Comparison of ENCODE assay signal across 16 cellular contexts in genomic region chr9:68983008-68983411, GRCh38. TPM values are rescaled to one million over a fixed set of nuclear protein-coding genes. Genes with fewer than 3 reads are reported as not detected.
DNase-seq lines count a peak whose midpoint lies in the region; ATAC-seq, FAIRE-seq and TF ChIP-seq lines count a peak whose summit lies in the region.
"Had no signal": no experiment of that assay in that cellular context is flagged by ENCODE, and none has a peak within 500 bp of the region (broad histone marks: within the 10 kb centered on the region; RNA-seq: fewer than 3 reads in every experiment).

No MANE protein-coding gene starts in this region.

- H3K4me3 ChIP-seq in heart left ventricle = no peak overlapping the region
- no peak overlapping the region for H3K4me3 ChIP-seq in mammary epithelial cell (replicated peaks in 1 of 3; ENCODE audit: insufficient read depth in 1 of 3, low read depth in 2 of 3, low read length in 3 of 3)
- H3K4me3 ChIP-seq: esophagus muscularis mucosa, HAP-1, SJCRH30 had no signal

- H3K9ac ChIP-seq in mammary epithelial cell (ENCODE audit: insufficient read depth, low read length) = no peak overlapping the region

- ATAC-seq in GM19463 (IDR thresholded peaks at IDR 0.05; ENCODE audit: unreplicated experiment) = peak; percentile 23
- peak; percentile 41 for ATAC-seq in HG03432 (IDR thresholded peaks at IDR 0.05; ENCODE audit: unreplicated experiment)
- ATAC-seq in heart left ventricle = peak in 2 of 4 donors; percentile 37 to 45
- no peak for ATAC-seq in GM19395 (IDR thresholded peaks at IDR 0.05; ENCODE audit: unreplicated experiment)

- H3K9me3 ChIP-seq in heart left ventricle = no peaks in the 10 kb centered on the region
- H3K9me3 ChIP-seq in mammary epithelial cell (replicated peaks; ENCODE audit: insufficient read depth, low read length) = no peaks in the 10 kb centered on the region
- H3K9me3 ChIP-seq: esophagus muscularis mucosa, HAP-1, SJCRH30 had no signal

- no peaks in the 10 kb centered on the region for H3K79me2 ChIP-seq in mammary epithelial cell (ENCODE audit: insufficient read depth, low read length)

- TF ChIP-seq POLR2A in heart left ventricle (IDR thresholded peaks at IDR 0.05) = no peak

- in situ Hi-C loops in mammary epithelial cell (cut with MboI; ENCODE audit: low sequenced_read_pairs in 2 of 2) = no loop called here

- H3K4me1 ChIP-seq in heart left ventricle (peaks cover 0 to 63% (median 38%) of the 10 kb centered on the region in 12 donors), mammary epithelial cell (ENCODE audit: insufficient read depth, low read length) (no peaks in the 10 kb centered on the region)
- H3K4me1 ChIP-seq: SJCRH30 had no signal

- BruUV-seq in mammary epithelial cell (replicated peaks; lab: Mats Ljungman, UMichigan) = no TSS peak

- H3K27me3 ChIP-seq in heart left ventricle (no peaks in the 10 kb centered on the region), mammary epithelial cell (ENCODE audit: insufficient read depth, low read length) (no peaks in the 10 kb centered on the region)
- H3K27me3 ChIP-seq: esophagus muscularis mucosa, SJCRH30 had no signal

- H4K20me1 ChIP-seq in mammary epithelial cell (ENCODE audit: insufficient read depth, low read length) = no peaks in the 10 kb centered on the region

- intact Hi-C loops in heart left ventricle (cut with DNase I) (loop anchor here in 1 of 10 donors (10.0 kb wide), 1 partner anchor 118 kb away; no protein-coding TSS in a partner anchor), mammary epithelial cell (cut with micrococcal nuclease) (no loop called here)

- H3K27ac ChIP-seq in heart left ventricle (peak overlapping the region; percentile 60 to 92 (median 80)), mammary epithelial cell (ENCODE audit: insufficient read depth, low read depth, low read length) (no peak overlapping the region)
- H3K27ac ChIP-seq: esophagus muscularis mucosa, SJCRH30 had no signal

- no peak overlapping the region for H2AFZ ChIP-seq in mammary epithelial cell (ENCODE audit: low read depth, low read length)

- TF ChIP-seq CTCF in heart left ventricle (IDR thresholded peaks at IDR 0.05) (no peak), mammary epithelial cell (conservative IDR thresholded peaks at IDR 0.05 in 1 of 2, IDR thresholded peaks at IDR 0.05 in 1 of 2; ENCODE audit: extremely low read depth in 1 of 2, insufficient read depth in 1 of 2, low read depth in 1 of 2, low read length in 2 of 2) (no peak)

- H3K4me2 ChIP-seq in mammary epithelial cell (ENCODE audit: insufficient read depth, low read depth, low read length) = no peak overlapping the region

- peak; percentile 89 for FAIRE-seq in GM18507 (lab: Jason Lieb, UNC)

- no peak for DNase-seq in GM18507 (ENCODE audit: extremely low spot score, insufficient read length, low read depth)
- DNase-seq in heart left ventricle = no peak
- DNase-seq in NK-92 treated with Interleukin-12 subunit alpha and Interleukin-12 subunit beta, amount 100 ng/mL, for 24 hours (lab: John Stamatoyannopoulos, UW) = no peak
- no peak for DNase-seq in mammary epithelial cell
- no peak for DNase-seq in NCI-H748 (lab: John Stamatoyannopoulos, UW; ENCODE audit: unreplicated experiment)
- DNase-seq: activated CD4-positive, alpha-beta T cell treated with anti-CD3 and anti-CD28 coated beads for 1 hour; activated naive CD4-positive, alpha-beta T cell; midbrain; NCI-H446 treated with DMSO at 0.1 percent for 48 hours; SJCRH30 had no signal

- dilution Hi-C loops in mammary epithelial cell (cut with HindIII; ENCODE audit: low sequenced_read_pairs) = loop anchor here (25.0 kb wide), 1 partner anchor 396 kb away; no protein-coding TSS in a partner anchor

- CTCF ChIA-PET in mammary epithelial cell (lab: Charles Lee; ENCODE audit: low non-redundant PET) = no interaction called here

- H3K36me3 ChIP-seq in heart left ventricle (no peaks in the 10 kb centered on the region), mammary epithelial cell (ENCODE audit: insufficient read depth, low read length) (no peaks in the 10 kb centered on the region)
- H3K36me3 ChIP-seq: esophagus muscularis mucosa, HAP-1, SJCRH30 had no signal

RNA-seq across cellular contexts. Expression of gene PRKACG, which starts 30.9 kb away (rescaled TPM):
- total RNA-seq in heart left ventricle (not detected), mammary epithelial cell (not detected)
- polyA plus RNA-seq in heart left ventricle (not detected), mammary epithelial cell (not detected)
- not detected for polyA minus RNA-seq in mammary epithelial cell
- total RNA-seq: esophagus muscularis mucosa, posterior vena cava, SJCRH30 had no signal

RNA-seq across cellular contexts. Expression of gene FXN, which starts 52.5 kb away (rescaled TPM):
- 10 to 100 TPM; 16.9 to 40.2 (median 30.0) TPM for total RNA-seq in heart left ventricle
- polyA plus RNA-seq in heart left ventricle = 10 to 100 TPM; 14.8 to 16.9 TPM
- 10 to 100 TPM in 1 of 2 donors, 1 to 10 TPM in 1; 5.5 to 19.6 TPM for total RNA-seq in mammary epithelial cell
- polyA plus RNA-seq in mammary epithelial cell = 24.9 TPM
- 10.5 TPM for polyA minus RNA-seq in mammary epithelial cell
